8 cellular contexts compared by ENCODE assay signal in the genomic region with DNA sequence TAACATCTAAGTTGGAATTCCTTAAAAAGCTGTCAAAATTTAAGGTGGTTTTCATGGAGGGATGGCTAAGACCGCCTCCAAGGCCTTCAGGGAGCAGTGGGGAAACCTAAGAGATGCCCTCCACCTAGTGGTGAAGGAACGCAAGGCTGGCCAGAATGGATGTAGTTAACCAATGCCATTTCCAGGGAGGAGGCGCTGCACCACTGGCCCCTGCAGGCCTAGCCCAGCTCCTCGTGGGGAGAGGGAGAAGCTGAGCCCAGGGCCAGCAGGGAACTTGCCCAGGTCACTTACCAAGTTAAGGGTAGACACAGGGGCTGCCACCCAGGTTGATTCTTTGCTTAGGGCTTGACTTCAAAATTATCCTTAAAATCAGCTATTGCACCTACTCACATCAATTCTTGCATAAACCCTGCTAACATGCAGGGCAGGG. TPM values are rescaled to one million over a fixed set of nuclear protein-coding genes. Genes with fewer than 3 reads are reported as not detected.
DNase-seq lines count a peak whose midpoint lies in the region; ATAC-seq and TF ChIP-seq lines count a peak whose summit lies in the region.

No MANE protein-coding gene starts in this region.

- TF ChIP-seq CTCF in LNCAP (IDR thresholded peaks at IDR 0.05) (peak; percentile 96), gastroesophageal sphincter (IDR thresholded peaks at IDR 0.05) (peak in 3 of 4 experiments; percentile 52 to 75 (median 62)), uterus (IDR thresholded peaks at IDR 0.05) (peak; percentile 46 to 62 (median 54))

- peak; percentile 63 for ATAC-seq in gastroesophageal sphincter

- TF ChIP-seq POLR2A in gastroesophageal sphincter (IDR thresholded peaks at IDR 0.05) (no peak), uterus (IDR thresholded peaks at IDR 0.05) (no peak)

- H3K4me1 ChIP-seq in gastroesophageal sphincter (no peaks in the 10 kb centered on the region), uterus (no peaks in the 10 kb centered on the region)

- no peak for TF ChIP-seq EP300 in gastroesophageal sphincter (IDR thresholded peaks at IDR 0.05)

- H3K36me3 ChIP-seq in H7 (replicated peaks; ENCODE audit: control insufficient read depth, insufficient read depth, low read length), result no peaks in the 10 kb centered on the region
- H3K36me3 ChIP-seq in gastroesophageal sphincter, result no peaks in the 10 kb centered on the region
- no peaks in the 10 kb centered on the region for H3K36me3 ChIP-seq in uterus

- H3K9me3 ChIP-seq in gastroesophageal sphincter, result no peaks in the 10 kb centered on the region
- no peaks in the 10 kb centered on the region for H3K9me3 ChIP-seq in uterus

- DNase-seq in GM04504 (ENCODE audit: low read depth), result peak; percentile 48
- peak; percentile 84 for DNase-seq in H7
- peak; percentile 78 to 84 for DNase-seq in SHP77 (lab: John Stamatoyannopoulos, UW)
- peak; percentile 89 for DNase-seq in activated effector memory CD4-positive, alpha-beta T cell treated with anti-CD3 and anti-CD28 coated beads, Interleukin-2, amount 50 U/mL, for 16 hours
- peak; percentile 77 for DNase-seq in pons (ENCODE audit: low spot score)
- DNase-seq in uterus, result peak; percentile 30 to 41

- no peak overlapping the region for H3K27ac ChIP-seq in gastroesophageal sphincter
- H3K27ac ChIP-seq in uterus, result no peak overlapping the region

- no peak overlapping the region for H3K4me3 ChIP-seq in H7 (ENCODE audit: insufficient read depth, low read depth, low read length)
- no peak overlapping the region for H3K4me3 ChIP-seq in gastroesophageal sphincter
- H3K4me3 ChIP-seq in uterus, result no peak overlapping the region

- intact Hi-C loops in uterus (cut with DNase I; ENCODE audit: low total_unique reads), result no loop called here

- H3K27me3 ChIP-seq in H7 (ENCODE audit: control insufficient read depth, insufficient read depth, low read length), result no peaks in the 10 kb centered on the region
- no peaks in the 10 kb centered on the region for H3K27me3 ChIP-seq in gastroesophageal sphincter
- no peaks in the 10 kb centered on the region for H3K27me3 ChIP-seq in uterus

- 6 to 12% methylated on average over 2 to 4 of the region's 4 CpGs for WGBS in gastroesophageal sphincter (ENCODE audit: low coverage in 1 of 2), 2 donors

RNA-seq across cellular contexts. Expression of a gene that starts 32.0 kb away (rescaled TPM):
- 19.2 and 24.2 TPM in 2 replicates for total RNA-seq in H7 (2014; rRNA removed; shearing (Covaris generic))
- total RNA-seq in gastroesophageal sphincter (1 to 10 TPM; 5.0 to 8.5 (median 6.4) TPM), uterus (10 to 100 TPM; 14.2 to 48.2 (median 16.4) TPM)

Comparison
In these comparisons a context has a peak if more than half of its experiments do, and no peak if none do; other contexts are left out.
1. DNase-seq: peak in every context shown above with its lines; median percentile 89 in activated effector memory CD4-positive, alpha-beta T cell treated with anti-CD3 and anti-CD28 coated beads, Interleukin-2, amount 50 U/mL, for 16 hours; 84 in H7; 81 in SHP77; 77 in pons; 48 in GM04504; 36 in uterus.